15 cellular contexts compared by ENCODE assay signal in the genomic region with DNA sequence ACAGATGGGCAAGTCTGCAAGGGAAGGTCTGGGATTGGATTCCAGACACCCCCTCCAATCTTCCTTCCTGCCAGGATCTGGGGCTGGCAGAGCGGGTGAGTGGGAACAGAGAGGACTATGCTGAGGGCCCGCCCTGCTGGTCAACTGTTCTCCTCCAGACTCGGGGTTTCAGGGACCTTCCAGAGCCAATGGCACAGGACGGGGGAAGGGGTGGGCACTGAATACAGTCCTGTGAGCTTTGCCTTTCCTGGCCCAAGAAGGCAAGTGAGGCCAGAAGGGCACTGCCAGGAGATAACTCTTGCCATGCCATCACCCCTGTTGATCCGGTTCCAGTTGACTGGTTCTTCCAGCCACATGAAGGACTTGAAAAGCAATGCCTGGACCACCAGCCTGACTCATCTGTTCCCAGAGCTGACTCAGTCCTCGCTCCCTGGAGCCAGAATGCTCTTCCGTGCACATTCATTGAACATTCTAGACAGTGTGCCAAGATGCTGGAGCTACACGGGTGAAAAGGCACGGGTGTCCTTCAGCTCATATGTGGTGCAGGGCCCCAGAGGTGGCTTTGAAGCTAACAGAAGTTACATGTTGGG. TPM values are rescaled to one million over a fixed set of nuclear protein-coding genes. Genes with fewer than 3 reads are reported as not detected.
DNase-seq lines count a peak whose midpoint lies in the region; ATAC-seq, FAIRE-seq and TF ChIP-seq lines count a peak whose summit lies in the region.
"Had no signal": no experiment of that assay in that cellular context is flagged by ENCODE, and none has a peak within 500 bp of the region (broad histone marks: within the 10 kb centered on the region; RNA-seq: fewer than 3 reads in every experiment).

No MANE protein-coding gene starts in this region.

- H3K36me3 ChIP-seq in BLaER1 treated with 17β-estradiol and CSF1 and Interleukin-3, amounts not matched to agents 10 nM and 100 nM, result no peaks in the 10 kb centered on the region
- no peaks in the 10 kb centered on the region for H3K36me3 ChIP-seq in MG63
- H3K36me3 ChIP-seq in lower lobe of right lung, result no peaks in the 10 kb centered on the region
- H3K36me3 ChIP-seq: gastrocnemius medialis had no signal

- peak overlapping the region in 4 of 11 experiments; percentile 15 to 57 (median 50); a peak in 6 of 22 replicates for H3K27ac ChIP-seq in BLaER1 treated with 17β-estradiol and CSF1 and Interleukin-3, amounts not matched to agents 10 nM and 100 nM
- H3K27ac ChIP-seq in lower lobe of right lung, result no peak overlapping the region
- H3K27ac ChIP-seq: gastrocnemius medialis, KMS-11 had no signal

- intact Hi-C loops in lower lobe of right lung (cut with DNase I), result no loop called here

- H3K4me1 ChIP-seq in BLaER1 treated with 17β-estradiol and CSF1 and Interleukin-3, amounts not matched to agents 10 nM and 100 nM, result peaks cover 0 to 45% (median 26%) of the 10 kb centered on the region in 10 experiments; a peak in 16 of 20 replicates
- peaks cover 10% of the 10 kb centered on the region for H3K4me1 ChIP-seq in lower lobe of right lung
- H3K4me1 ChIP-seq: gastrocnemius medialis had no signal

- H3K27me3 ChIP-seq in BLaER1 treated with 17β-estradiol and CSF1 and Interleukin-3, amounts not matched to agents 10 nM and 100 nM, result no peaks in the 10 kb centered on the region
- H3K27me3 ChIP-seq in MG63 (no peaks in the 10 kb centered on the region), lower lobe of right lung (ENCODE audit: low read depth) (peaks cover 5% of the 10 kb centered on the region)

- DNase-seq in MG63, result peak; percentile 86
- DNase-seq in cardiac fibroblast (ENCODE audit: low read depth in 2 of 2), result peak; percentile 18 to 66
- DNase-seq in lower lobe of right lung, result no peak
- no peak for DNase-seq in LoVo (ENCODE audit: low spot score)
- no peak for DNase-seq in HUDEP-2 (lab: John Stamatoyannopoulos, UW; ENCODE audit: unreplicated experiment in 76 of 76)
- no peak for DNase-seq in effector CD4-positive, alpha-beta T cell
- no peak for DNase-seq in HTR-8/SVneo (ENCODE audit: insufficient read length, low spot score)
- DNase-seq: activated CD8-positive, alpha-beta T cell treated with anti-CD3 and anti-CD28 coated beads for 36 hours; DMS153; NCI-H1694; stimulated activated naive B cell treated with anti-CD40 and anti-IgM and Interleukin-4, amounts not matched to agents 10 μg/mL and 1 μg/mL and 100 μg/mL, for 72 hours had no signal

- H3K9me3 ChIP-seq in BLaER1 treated with 17β-estradiol and CSF1 and Interleukin-3, amounts not matched to agents 10 nM and 100 nM (replicated peaks in 1 of 11), result no peaks in the 10 kb centered on the region
- no peaks in the 10 kb centered on the region for H3K9me3 ChIP-seq in MG63
- no peaks in the 10 kb centered on the region for H3K9me3 ChIP-seq in lower lobe of right lung
- H3K9me3 ChIP-seq: gastrocnemius medialis had no signal

- peak overlapping the region in 1 of 10 experiments; percentile 27; a peak in 2 of 20 replicates for H3K4me3 ChIP-seq in BLaER1 treated with 17β-estradiol and CSF1 and Interleukin-3, amounts not matched to agents 10 nM and 100 nM
- H3K4me3 ChIP-seq in MG63, result no peak overlapping the region
- no peak overlapping the region for H3K4me3 ChIP-seq in cardiac fibroblast (replicated peaks in 1 of 2; ENCODE audit: low read depth in 2 of 2, low read length in 2 of 2)
- H3K4me3 ChIP-seq in lower lobe of right lung, result peak overlapping the region; percentile 46

- ATAC-seq in lower lobe of right lung, result no peak
- ATAC-seq: activated CD8-positive, alpha-beta T cell treated with anti-CD3 and anti-CD28 coated beads for 36 hours; gastrocnemius medialis; stimulated activated naive B cell treated with anti-CD40 and anti-IgM and Interleukin-4, amounts not matched to agents 10 μg/mL and 1 μg/mL and 100 μg/mL, for 72 hours had no signal

- no peaks in the 10 kb centered on the region for H4K20me1 ChIP-seq in BLaER1 treated with 17β-estradiol and CSF1 and Interleukin-3, amounts not matched to agents 10 nM and 100 nM

- no peak for TF ChIP-seq CTCF in cardiac fibroblast (IDR thresholded peaks at IDR 0.05; ENCODE audit: low read depth, low read length)
- TF ChIP-seq CTCF in lower lobe of right lung (IDR thresholded peaks at IDR 0.05), result no peak

- H3K9ac ChIP-seq in BLaER1 treated with 17β-estradiol and CSF1 and Interleukin-3, amounts not matched to agents 10 nM and 100 nM, result peak overlapping the region in 1 of 11 experiments; percentile 24; a peak in 2 of 22 replicates
- H3K9ac ChIP-seq: KMS-11 had no signal

- no peak for FAIRE-seq in HTR-8/SVneo (lab: Jason Lieb, UNC)
- FAIRE-seq: H54 had no signal

- peak overlapping the region in 10 of 11 experiments; percentile 0 to 82 (median 56); a peak in 16 of 22 replicates for H3K4me2 ChIP-seq in BLaER1 treated with 17β-estradiol and CSF1 and Interleukin-3, amounts not matched to agents 10 nM and 100 nM
- H3K4me2 ChIP-seq: KMS-11 had no signal

RNA-seq across cellular contexts. Expression of a gene that starts 0.5 kb away (rescaled TPM):
- 0.07 TPM in 1 of 2 replicates, not detected in the other for total RNA-seq in MG63 (2014; rRNA removed; shearing (Covaris generic); ENCODE audit: low replicate concordance)
- 13.5 TPM for total RNA-seq in lower lobe of right lung
- total RNA-seq: activated CD8-positive, alpha-beta T cell treated with anti-CD3 and anti-CD28 coated beads for 36 hours had no signal

RNA-seq across cellular contexts. Expression of a gene that starts 22.0 kb away (rescaled TPM):
- 3.4 and 5.8 TPM in 2 replicates for total RNA-seq in MG63 (2014; rRNA removed; shearing (Covaris generic); ENCODE audit: low replicate concordance)
- 12.0 TPM for total RNA-seq in lower lobe of right lung

RNA-seq across cellular contexts. Expression of a gene that starts 26.3 kb away (rescaled TPM):
- total RNA-seq in MG63 (2014; rRNA removed; shearing (Covaris generic); ENCODE audit: low replicate concordance), result 48.3 and 74.7 TPM in 2 replicates
- total RNA-seq in lower lobe of right lung, result 23.2 TPM

RNA-seq across cellular contexts. Expression of a gene that starts 48.3 kb away (rescaled TPM):
- total RNA-seq in MG63 (2014; rRNA removed; shearing (Covaris generic); ENCODE audit: low replicate concordance), result 5.2 and 10.7 TPM in 2 replicates
- 5.3 TPM for total RNA-seq in lower lobe of right lung

RNA-seq across cellular contexts. Expression of a gene that starts 48.3 kb away (rescaled TPM):
- 13.7 and 20.3 TPM in 2 replicates for total RNA-seq in MG63 (2014; rRNA removed; shearing (Covaris generic); ENCODE audit: low replicate concordance)
- 32.4 TPM for total RNA-seq in lower lobe of right lung

Comparison
In these comparisons a context has a peak if more than half of its experiments do, and no peak if none do; other contexts are left out.
1. DNase-seq: peak in MG63 (single experiment) and cardiac fibroblast (2 of 2); none in lower lobe of right lung (single experiment), LoVo (single experiment), HUDEP-2 (0 of 76), effector CD4-positive, alpha-beta T cell (single experiment) and HTR-8/SVneo (single experiment).
2. RNA of a gene that starts 0.5 kb away (total RNA-seq): 13.5 TPM in lower lobe of right lung (single experiment); 0.07 TPM in MG63; every median in the first group is over 10 times any median in the second.